Comparison of ENCODE assay signal across 10 cellular contexts in genomic region chr1:174938306-174939000, GRCh38.
DNase-seq lines count a peak whose midpoint lies in the region; ATAC-seq and TF ChIP-seq lines count a peak whose summit lies in the region.
"Had no signal": no experiment of that assay in that cellular context is flagged by ENCODE, and none has a peak within 500 bp of the region (broad histone marks: within the 10 kb centered on the region; RNA-seq: fewer than 3 reads in every experiment).

No MANE protein-coding gene starts in this region.

- no peaks in the 10 kb centered on the region for H3K36me3 ChIP-seq in CD8-positive, alpha-beta T cell (ENCODE audit: insufficient read depth, low read length)
- H3K36me3 ChIP-seq in mucosa of descending colon (ENCODE audit: low read depth) (no peaks in the 10 kb centered on the region), ascending aorta (no peaks in the 10 kb centered on the region)

- ATAC-seq in CD8-positive, alpha-beta T cell, result no peak
- ATAC-seq in HG02610 (IDR thresholded peaks at IDR 0.05; ENCODE audit: unreplicated experiment), result peak; percentile 72
- ATAC-seq in mucosa of descending colon, result peak; percentile 60

- peaks cover 5% of the 10 kb centered on the region for H3K4me1 ChIP-seq in CD8-positive, alpha-beta T cell (ENCODE audit: insufficient read depth, low read length)
- H3K4me1 ChIP-seq in mucosa of descending colon (ENCODE audit: low read depth) (no peaks in the 10 kb centered on the region), ascending aorta (peaks cover 0 to 2% of the 10 kb centered on the region in 2 donors)

- peak overlapping the region; percentile 16 for H3K4me3 ChIP-seq in CD8-positive, alpha-beta T cell (ENCODE audit: low read depth, low read length)
- H3K4me3 ChIP-seq in mucosa of descending colon (no peak overlapping the region), ascending aorta (no peak overlapping the region)

- no peak for TF ChIP-seq CTCF in CD8-positive, alpha-beta T cell (IDR thresholded peaks at IDR 0.05)
- TF ChIP-seq CTCF in mucosa of descending colon (IDR thresholded peaks at IDR 0.05) (no peak), ascending aorta (IDR thresholded peaks at IDR 0.05) (no peak)

- CTCF ChIA-PET in CD8-positive, alpha-beta T cell (lab: Charles Lee), result no interaction called here

- no peaks in the 10 kb centered on the region for H3K27me3 Mint-ChIP-seq in CD8-positive, alpha-beta T cell (ENCODE audit: low read depth)
- no peaks in the 10 kb centered on the region for H3K27me3 Mint-ChIP-seq in activated naive CD8-positive, alpha-beta T cell

- H3K27ac Mint-ChIP-seq in CD8-positive, alpha-beta T cell, result peak overlapping the region; percentile 49
- peak overlapping the region; percentile 12 for H3K27ac Mint-ChIP-seq in activated naive CD8-positive, alpha-beta T cell

- POLR2A ChIA-PET in CD8-positive, alpha-beta T cell (lab: Charles Lee), result interaction anchor here (0.6 to 2.5 kb wide), 4 partner anchors 9 to 60 kb away, joined by 3 to 6 read pairs (median 4); no protein-coding TSS in a partner anchor

- H3K9me3 ChIP-seq in CD8-positive, alpha-beta T cell (ENCODE audit: low read length), result no peaks in the 10 kb centered on the region
- no peaks in the 10 kb centered on the region for H3K9me3 ChIP-seq in mucosa of descending colon
- no peaks in the 10 kb centered on the region for H3K9me3 ChIP-seq in ascending aorta

- H3K36me3 Mint-ChIP-seq in CD8-positive, alpha-beta T cell, result peaks cover 5% of the 10 kb centered on the region
- H3K36me3 Mint-ChIP-seq in activated naive CD8-positive, alpha-beta T cell, result peaks cover 4% of the 10 kb centered on the region

- no peak overlapping the region for H3K27ac ChIP-seq in CD8-positive, alpha-beta T cell (ENCODE audit: low read depth, low read length)
- no peak overlapping the region for H3K27ac ChIP-seq in ascending aorta

- peak overlapping the region; percentile 13 for H3K4me3 Mint-ChIP-seq in CD8-positive, alpha-beta T cell
- H3K4me3 Mint-ChIP-seq in activated naive CD8-positive, alpha-beta T cell, result peak overlapping the region; percentile 4

- peaks cover 12% of the 10 kb centered on the region for H3K4me1 Mint-ChIP-seq in CD8-positive, alpha-beta T cell (ENCODE audit: low read depth)
- peaks cover 18% of the 10 kb centered on the region for H3K4me1 Mint-ChIP-seq in activated naive CD8-positive, alpha-beta T cell (ENCODE audit: low read depth)

- no peaks in the 10 kb centered on the region for H3K27me3 ChIP-seq in CD8-positive, alpha-beta T cell (ENCODE audit: insufficient read depth, low read length)
- no peaks in the 10 kb centered on the region for H3K27me3 ChIP-seq in ascending aorta

- DNase-seq in CD8-positive, alpha-beta T cell, result no peak
- DNase-seq in mucosa of descending colon (no peak), NCI-H2227 treated with DMSO at 0.1 percent for 48 hours (lab: John Stamatoyannopoulos, UW) (no peak), DMS79 (lab: John Stamatoyannopoulos, UW) (no peak), glomerular visceral epithelial cell (ENCODE audit: extremely low spot score) (no peak), ascending aorta (ENCODE audit: low spot score in 2 of 2) (no peak)
- DNase-seq: effector memory CD4-positive, alpha-beta T cell; NCI-H774 had no signal

- H3K9me3 Mint-ChIP-seq in CD8-positive, alpha-beta T cell, result no peaks in the 10 kb centered on the region
- no peaks in the 10 kb centered on the region for H3K9me3 Mint-ChIP-seq in activated naive CD8-positive, alpha-beta T cell (ENCODE audit: low read depth)

- intact Hi-C loops in CD8-positive, alpha-beta T cell (cut with DNase I, micrococcal nuclease), result loop anchor here in 1 of 2 experiments (1.0 to 5.0 kb wide), 2 partner anchors 44 to 60 kb away; no protein-coding TSS in a partner anchor
- intact Hi-C loops in mucosa of descending colon (cut with DNase I, micrococcal nuclease) (no loop called here), ascending aorta (cut with DNase I) (no loop called here)
